In the genomic region with DNA sequence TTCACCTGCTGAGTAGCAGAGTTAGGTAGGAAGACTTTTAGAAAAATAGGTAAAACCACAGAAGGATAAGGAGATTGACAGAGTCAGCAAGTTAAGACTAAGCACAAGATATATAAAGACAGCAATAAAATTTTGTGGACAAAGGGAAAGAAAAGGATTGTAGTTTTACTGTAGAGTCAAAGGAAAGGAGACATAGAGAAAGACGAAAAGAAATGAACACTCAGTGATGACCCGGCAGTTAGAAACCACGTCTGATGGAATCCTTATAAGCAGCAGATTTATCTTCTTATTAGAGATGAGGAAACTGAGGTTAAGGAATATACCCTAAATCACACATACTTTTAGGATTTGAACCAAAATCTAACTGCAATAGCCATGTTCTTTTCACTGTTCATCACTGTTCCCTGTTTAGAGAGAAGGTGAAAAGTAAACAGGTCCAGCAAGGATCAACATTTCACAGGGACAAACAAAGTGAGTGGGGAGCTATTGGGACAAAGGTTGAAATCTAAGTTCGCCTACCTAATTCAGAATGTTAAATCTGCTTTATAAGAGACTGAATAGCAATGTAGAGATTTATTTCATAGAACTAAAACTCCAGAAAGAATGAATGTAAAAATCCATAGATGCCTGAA, we compare ENCODE assay signal across 15 cellular contexts.
"Had no signal": no experiment of that assay in that cellular context is flagged by ENCODE, and none has a peak within 500 bp of the region (broad histone marks: within the 10 kb centered on the region; RNA-seq: fewer than 3 reads in every experiment).

No MANE protein-coding gene starts in this region.

- H3K27ac Mint-ChIP-seq: activated CD8-positive, alpha-beta memory T cell treated with anti-CD3 and anti-CD28 coated beads, Interleukin-2, amount 10 ng/mL, durations not matched to agents 7 days and 5 days; activated naive CD4-positive, alpha-beta T cell treated with anti-CD3 and anti-CD28 coated beads, Interleukin-2, amount 50 U/mL, for 72 hours; activated T-cell treated with anti-CD3 and anti-CD28 coated beads, Interleukin-2, amount 50 U/mL, for 24 hours had no signal

- H3K4me3 ChIP-seq: esophagus muscularis mucosa, left lung, pancreas, skin epidermis, tibial artery had no signal

- H3K27ac ChIP-seq: brain microvascular endothelial cell, esophagus muscularis mucosa, left lung, tibial artery had no signal

- H3K9me3 Mint-ChIP-seq: activated T-cell treated with anti-CD3 and anti-CD28 coated beads, Interleukin-2, amount 50 U/mL, for 24 hours had no signal

- H3K36me3 ChIP-seq: brain microvascular endothelial cell, esophagus muscularis mucosa, left lung, pancreas, tibial artery had no signal

- H3K27me3 Mint-ChIP-seq: activated T-cell treated with anti-CD3 and anti-CD28 coated beads, Interleukin-2, amount 50 U/mL, for 24 hours had no signal

- H3K9me3 ChIP-seq: esophagus muscularis mucosa, left lung, pancreas, tibial artery had no signal

- H3K4me3 Mint-ChIP-seq: activated CD8-positive, alpha-beta memory T cell treated with anti-CD3 and anti-CD28 coated beads, Interleukin-2, amount 10 ng/mL, durations not matched to agents 7 days and 5 days; activated T-cell treated with anti-CD3 and anti-CD28 coated beads, Interleukin-2, amount 50 U/mL, for 24 hours had no signal

- H3K4me1 ChIP-seq: esophagus muscularis mucosa had no signal

- H3K36me3 Mint-ChIP-seq: activated naive CD4-positive, alpha-beta T cell treated with anti-CD3 and anti-CD28 coated beads, Interleukin-2, amount 50 U/mL, for 72 hours had no signal

- DNase-seq: activated CD4-positive, alpha-beta T cell treated with anti-CD3 and anti-CD28 coated beads for 1 hour; activated CD4-positive, alpha-beta T cell treated with anti-CD3 and anti-CD28 coated beads, Interleukin-2, amount 50 U/mL, for 48 hours; activated CD8-positive, alpha-beta memory T cell treated with anti-CD3 and anti-CD28 coated beads, Interleukin-2, amount 10 ng/mL, durations not matched to agents 7 days and 5 days; activated effector memory CD4-positive, alpha-beta T cell treated with Interleukin-2 at 50 U/mL for 16 hours; activated T-cell treated with anti-CD3 and anti-CD28 coated beads, Interleukin-2, amount 50 U/mL, for 24 hours; amygdala; brain microvascular endothelial cell; foreskin fibroblast; head of caudate nucleus; left lung; pancreas; tibial artery had no signal

- H3K27me3 ChIP-seq: brain microvascular endothelial cell, esophagus muscularis mucosa, left lung, pancreas, tibial artery had no signal

- ATAC-seq: activated CD8-positive, alpha-beta memory T cell treated with anti-CD3 and anti-CD28 coated beads, Interleukin-2, amount 10 ng/mL, durations not matched to agents 7 days and 5 days; activated naive CD4-positive, alpha-beta T cell treated with anti-CD3 and anti-CD28 coated beads, Interleukin-2, amount 50 U/mL, for 72 hours; left lung; pancreas had no signal
